ENCODE assay signal across 19 cellular contexts in genomic region chr5:53537711-53538110, GRCh38. TPM values are rescaled to one million over a fixed set of nuclear protein-coding genes. Genes with fewer than 3 reads are reported as not detected.
DNase-seq lines count a peak whose midpoint lies in the region; ATAC-seq, FAIRE-seq and TF ChIP-seq lines count a peak whose summit lies in the region.
"Had no signal": no experiment of that assay in that cellular context is flagged by ENCODE, and none has a peak within 500 bp of the region (broad histone marks: within the 10 kb centered on the region; RNA-seq: fewer than 3 reads in every experiment).

No MANE protein-coding gene starts in this region.

- no TSS peak for BruUV-seq in mammary epithelial cell (replicated peaks; lab: Mats Ljungman, UMichigan)
- BruUV-seq in MCF 10A (replicated peaks; lab: Mats Ljungman, UMichigan) = no TSS peak

- POLR2A ChIA-PET in MCF 10A (lab: Yijun Ruan, JAX) = no interaction called here

- H3K79me2 ChIP-seq in mammary epithelial cell (ENCODE audit: insufficient read depth, low read length) = no peaks in the 10 kb centered on the region

- no peaks in the 10 kb centered on the region for H3K36me3 Mint-ChIP-seq in MCF 10A (ENCODE audit: insufficient read depth, unreplicated experiment)

- no peak overlapping the region for H3K9ac ChIP-seq in mammary epithelial cell (ENCODE audit: insufficient read depth, low read length)

- intact Hi-C loops in mammary epithelial cell (cut with micrococcal nuclease) = no loop called here
- intact Hi-C loops in MCF 10A (cut with micrococcal nuclease) = no loop called here
- intact Hi-C loops in head of caudate nucleus (cut with DNase I) = no loop called here

- no peak overlapping the region for H2AFZ ChIP-seq in mammary epithelial cell (ENCODE audit: low read depth, low read length)

- no peak for TF ChIP-seq CTCF in mammary epithelial cell (conservative IDR thresholded peaks at IDR 0.05 in 1 of 2, IDR thresholded peaks at IDR 0.05 in 1 of 2; ENCODE audit: extremely low read depth in 1 of 2, insufficient read depth in 1 of 2, low read depth in 1 of 2, low read length in 2 of 2)
- no peak for TF ChIP-seq CTCF in MCF 10A (IDR thresholded peaks at IDR 0.05; ENCODE audit: unreplicated experiment)
- TF ChIP-seq CTCF in bronchial epithelial cell (IDR thresholded peaks at IDR 0.05; ENCODE audit: insufficient read depth, low read length, severe bottlenecking) = no peak
- no peak for TF ChIP-seq CTCF in fibroblast of the aortic adventitia (IDR thresholded peaks at IDR 0.05; ENCODE audit: insufficient read depth, low read length)

- no peak overlapping the region for H3K4me3 Mint-ChIP-seq in MCF 10A (ENCODE audit: unreplicated experiment)

- in situ Hi-C loops in mammary epithelial cell (cut with MboI; ENCODE audit: low sequenced_read_pairs in 2 of 2) = no loop called here

- H3K4me3 ChIP-seq in mammary epithelial cell (replicated peaks in 1 of 3; ENCODE audit: insufficient read depth in 1 of 3, low read depth in 2 of 3, low read length in 3 of 3) = no peak overlapping the region
- no peak overlapping the region for H3K4me3 ChIP-seq in bronchial epithelial cell (ENCODE audit: low read depth, low read length)
- H3K4me3 ChIP-seq in fibroblast of the aortic adventitia (ENCODE audit: low read depth, low read length) = no peak overlapping the region
- H3K4me3 ChIP-seq: HAP-1, SK-N-MC had no signal

- no peaks in the 10 kb centered on the region for H3K9me3 ChIP-seq in mammary epithelial cell (replicated peaks; ENCODE audit: insufficient read depth, low read length)
- H3K9me3 ChIP-seq: HAP-1 had no signal

- dilution Hi-C loops in mammary epithelial cell (cut with HindIII; ENCODE audit: low sequenced_read_pairs) = no loop called here

- DNase-seq in mammary epithelial cell (peak; percentile 18), MCF 10A (ENCODE audit: unreplicated experiment) (no peak), bronchial epithelial cell (ENCODE audit: low read depth) (peak; percentile 72), fibroblast of the aortic adventitia (ENCODE audit: low read depth) (peak; percentile 9), head of caudate nucleus (no peak), GDM1 (lab: John Stamatoyannopoulos, UW) (no peak), middle frontal gyrus (ENCODE audit: extremely low spot score, low spot score) (no peak)
- DNase-seq: 8988T, C1 segment of cervical spinal cord, NCI-H1092, NCI-H146, NCI-H2081, NCI-H510A treated with DMSO at 0.1 percent for 48 hours, Right ventricle myocardium superior had no signal

- no peaks in the 10 kb centered on the region for H3K27me3 Mint-ChIP-seq in MCF 10A (ENCODE audit: insufficient read depth, unreplicated experiment)

- 86% methylated on average over 1 of the region's 1 CpG for WGBS in mammary epithelial cell (ENCODE audit: low coverage, missing lambda C conversion rate)

- H3K27me3 ChIP-seq in mammary epithelial cell (ENCODE audit: insufficient read depth, low read length) (no peaks in the 10 kb centered on the region), bronchial epithelial cell (ENCODE audit: control insufficient read depth, insufficient read depth, low read length) (no peaks in the 10 kb centered on the region)

- no peak overlapping the region for H3K4me2 ChIP-seq in mammary epithelial cell (ENCODE audit: insufficient read depth, low read depth, low read length)

- H3K4me1 ChIP-seq in mammary epithelial cell (ENCODE audit: insufficient read depth, low read length) = no peaks in the 10 kb centered on the region

- ATAC-seq in GM18870 (IDR thresholded peaks at IDR 0.05; ENCODE audit: unreplicated experiment) = no peak
- ATAC-seq: Panc1 had no signal

- H3K27ac Mint-ChIP-seq in MCF 10A (ENCODE audit: low read depth, unreplicated experiment) = no peak overlapping the region

- CTCF ChIA-PET in mammary epithelial cell (lab: Charles Lee; ENCODE audit: low non-redundant PET) (no interaction called here), MCF 10A (lab: Yijun Ruan, JAX) (no interaction called here)

- H3K36me3 ChIP-seq in mammary epithelial cell (ENCODE audit: insufficient read depth, low read length) (no peaks in the 10 kb centered on the region), bronchial epithelial cell (ENCODE audit: control insufficient read depth, insufficient read depth, low read length) (no peaks in the 10 kb centered on the region)
- H3K36me3 ChIP-seq: HAP-1 had no signal

- H3K4me1 Mint-ChIP-seq in MCF 10A (ENCODE audit: insufficient read depth, unreplicated experiment) = no peaks in the 10 kb centered on the region

- FAIRE-seq in bronchial epithelial cell (lab: Jason Lieb, UNC) = peak; percentile 18
- FAIRE-seq: GM19239 had no signal

- no peak overlapping the region for H3K27ac ChIP-seq in mammary epithelial cell (ENCODE audit: insufficient read depth, low read depth, low read length)
- H3K27ac ChIP-seq: SK-N-MC had no signal

- H4K20me1 ChIP-seq in mammary epithelial cell (ENCODE audit: insufficient read depth, low read length) = no peaks in the 10 kb centered on the region

- no peaks in the 10 kb centered on the region for H3K9me3 Mint-ChIP-seq in MCF 10A (ENCODE audit: unreplicated experiment)

RNA-seq across cellular contexts. Expression of gene NDUFS4, which starts 22.7 kb away (rescaled TPM):
- 10 to 100 TPM; 55.2 to 95.3 TPM for total RNA-seq in mammary epithelial cell
- 81.2 TPM for polyA plus RNA-seq in mammary epithelial cell
- 62.5 TPM for polyA minus RNA-seq in mammary epithelial cell
- total RNA-seq in MCF 10A (2022) = 136 and 186 TPM in 2 replicates
- total RNA-seq in bronchial epithelial cell = 163 and 164 TPM in 2 replicates
- 118 and 200 TPM in 2 replicates for total RNA-seq in fibroblast of the aortic adventitia (ENCODE audit: low replicate concordance)

RNA-seq across cellular contexts. Expression of gene FST, which starts 57.3 kb away (rescaled TPM):
- 100 to 1,000 TPM; 185 to 488 TPM for total RNA-seq in mammary epithelial cell
- 324 TPM for polyA plus RNA-seq in mammary epithelial cell
- polyA minus RNA-seq in mammary epithelial cell = 312 TPM
- total RNA-seq in MCF 10A (2022) = 6.2 and 7.3 TPM in 2 replicates
- total RNA-seq in bronchial epithelial cell = 12.8 and 85.0 TPM in 2 replicates
- total RNA-seq in fibroblast of the aortic adventitia (ENCODE audit: low replicate concordance) = 80.2 and 104 TPM in 2 replicates

Comparison
In these comparisons a context has a peak if more than half of its experiments do, and no peak if none do; other contexts are left out.
1. DNase-seq: peak in mammary epithelial cell (single experiment), bronchial epithelial cell (single experiment) and fibroblast of the aortic adventitia (single experiment); none in MCF 10A (single experiment), head of caudate nucleus (0 of 42), GDM1 (single experiment) and middle frontal gyrus (single experiment).